ENCODE assay signal across 2 cellular contexts in genomic region chr3:64270143-64270542, GRCh38.
TF ChIP-seq lines count a peak whose summit lies in the region.

No MANE protein-coding gene starts in this region.

TF ChIP-seq in GM23338, 12 proteins besides CTCF, POLR2A, EP300 and RAD21:
- TF ChIP-seq ZNF114 (CRISPR knock-in tag; IDR thresholded peaks at IDR 0.05) (no peak), EZH2phosphoT487 (IDR thresholded peaks at IDR 0.05; ENCODE audit: unreplicated experiment) (no peak), NANOG (IDR thresholded peaks at IDR 0.05; ENCODE audit: borderline replicate concordance) (no peak), ETS1 (IDR thresholded peaks at IDR 0.05) (no peak), EZH2 (IDR thresholded peaks at IDR 0.05; ENCODE audit: low read depth, unreplicated experiment) (no peak), REST (IDR thresholded peaks at IDR 0.05; ENCODE audit: unreplicated experiment) (no peak), STAT1 (IDR thresholded peaks at IDR 0.05; ENCODE audit: unreplicated experiment) (no peak), CREB1 (CRISPR knock-in tag; IDR thresholded peaks at IDR 0.05; ENCODE audit: low read depth) (no peak)

TF ChIP-seq in H1, 55 proteins besides CTCF, POLR2A, EP300 and RAD21:
- no peak for TF ChIP-seq HDAC2 (IDR thresholded peaks at IDR 0.05; ENCODE audit: borderline replicate concordance in 1 of 2, low read depth in 2 of 2, low read length in 2 of 2)
- no peak for TF ChIP-seq CHD2 (IDR thresholded peaks at IDR 0.05; ENCODE audit: low read length)
- TF ChIP-seq CBX8 (IDR thresholded peaks at IDR 0.05; ENCODE audit: borderline replicate concordance, low read depth, low read length): no peak
